In the genomic region with DNA sequence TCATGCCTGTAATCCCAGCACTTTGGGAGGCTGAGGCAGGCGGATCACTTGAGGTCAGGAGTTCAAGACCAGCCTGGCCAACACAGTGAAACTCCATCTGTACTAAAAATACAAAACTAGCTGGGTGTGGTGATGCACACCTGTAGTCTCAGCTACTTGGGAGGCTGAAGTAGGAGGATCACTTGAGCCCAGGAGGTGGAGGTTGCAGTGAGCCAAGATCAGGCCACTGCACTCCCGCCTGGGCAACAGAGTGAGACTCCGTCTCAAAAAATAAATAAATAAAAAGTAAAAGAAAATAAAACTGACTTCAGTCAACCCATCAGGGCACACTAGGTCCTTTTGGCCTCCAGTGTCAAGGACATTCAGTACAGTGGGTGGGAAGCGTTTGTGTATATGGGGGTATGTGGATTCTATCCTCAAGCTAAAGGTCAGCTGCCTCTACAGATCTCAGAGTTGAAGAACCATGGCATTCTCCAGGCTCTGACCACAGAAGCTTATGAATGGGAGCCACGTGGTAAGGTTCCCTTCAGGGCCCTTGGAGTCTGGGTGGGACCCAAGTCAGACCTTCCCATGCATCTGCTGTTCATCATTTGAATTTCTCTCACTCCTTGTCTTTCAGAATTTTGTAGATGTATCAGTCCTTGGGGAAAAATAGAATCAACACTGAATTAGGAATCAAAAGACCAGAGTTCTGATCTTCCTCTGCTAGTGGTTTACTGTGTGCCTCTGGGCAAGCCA, we compare ENCODE assay signal across 1 cellular context. TPM values are rescaled to one million over a fixed set of nuclear protein-coding genes. Genes with fewer than 3 reads are reported as not detected.
"Had no signal": no experiment of that assay in that cellular context is flagged by ENCODE, and none has a peak within 500 bp of the region (broad histone marks: within the 10 kb centered on the region; RNA-seq: fewer than 3 reads in every experiment).

No MANE protein-coding gene starts in this region.

RNA-seq across cellular contexts. Expression of a gene that starts 55.7 kb away (rescaled TPM):
- polyA plus RNA-seq: IgD-negative memory B cell had no signal
